In genomic region chr3:151011427-151011826, GRCh38 we compare ENCODE assay signal across 14 cellular contexts. TPM values are rescaled to one million over a fixed set of nuclear protein-coding genes. Genes with fewer than 3 reads are reported as not detected.
DNase-seq lines count a peak whose midpoint lies in the region; ATAC-seq and TF ChIP-seq lines count a peak whose summit lies in the region.
"Had no signal": no experiment of that assay in that cellular context is flagged by ENCODE, and none has a peak within 500 bp of the region (broad histone marks: within the 10 kb centered on the region; RNA-seq: fewer than 3 reads in every experiment).

No MANE protein-coding gene starts in this region.

- CTCF ChIA-PET in PC-3 (lab: Charles Lee), result interaction anchor here (0.6 to 0.7 kb wide), 2 partner anchors 12 to 167 kb away, joined by 3 read pairs; no protein-coding TSS in a partner anchor

- no peak overlapping the region for H2AFZ ChIP-seq in PC-3 (ENCODE audit: low read length)

- no peak overlapping the region for H3K27ac ChIP-seq in BLaER1
- no peak overlapping the region for H3K27ac ChIP-seq in PC-3 (ENCODE audit: low read length)
- H3K27ac ChIP-seq: HL-60 had no signal

- BruUV-seq in PC-3 (replicated peaks; lab: Mats Ljungman, UMichigan), result no TSS peak

- no peaks in the 10 kb centered on the region for H3K27me3 ChIP-seq in BLaER1
- H3K27me3 ChIP-seq in MG63, result peaks cover 5% of the 10 kb centered on the region
- H3K27me3 ChIP-seq in PC-3 (ENCODE audit: low read length), result peaks cover 72% of the 10 kb centered on the region

- no peaks in the 10 kb centered on the region for H3K36me3 ChIP-seq in BLaER1
- no peaks in the 10 kb centered on the region for H3K36me3 ChIP-seq in MG63
- H3K36me3 ChIP-seq in PC-3 (ENCODE audit: low read depth, low read length), result no peaks in the 10 kb centered on the region

- no peaks in the 10 kb centered on the region for H3F3A ChIP-seq in PC-3 (ENCODE audit: low read length, unreplicated experiment)

- POLR2A ChIA-PET in PC-3 (lab: Charles Lee; ENCODE audit: unreplicated experiment), result interaction anchor here (0.6 to 0.7 kb wide), 2 partner anchors 55 to 289 kb away, joined by 4 to 12 read pairs; no protein-coding TSS in a partner anchor

- 0 out of 2 replicates have a peak, but pooled peaks have one; percentile 15 for ATAC-seq in PC-3
- ATAC-seq in GM21526 (IDR thresholded peaks at IDR 0.05; ENCODE audit: low FRiP score, unreplicated experiment), result no peak

- intact Hi-C loops in PC-3 (cut with micrococcal nuclease), result no loop called here

- no peak for TF ChIP-seq CTCF in PC-3 (conservative IDR thresholded peaks at IDR 0.05; ENCODE audit: low read depth, low read length)
- no peak for TF ChIP-seq CTCF in foreskin fibroblast (IDR thresholded peaks at IDR 0.05; ENCODE audit: low read depth, low read length)

- H4K20me1 ChIP-seq in BLaER1 (no peaks in the 10 kb centered on the region), PC-3 (ENCODE audit: low read length) (no peaks in the 10 kb centered on the region)

- DNase-seq in MG63 (peak; percentile 17), PC-3 (peak; percentile 40), foreskin fibroblast (peak; percentile 47 to 74), NOMO-1 (lab: John Stamatoyannopoulos, UW; ENCODE audit: unreplicated experiment in 2 of 2) (no peak)
- no peak for DNase-seq in activated CD8-positive, alpha-beta memory T cell treated with anti-CD3 and anti-CD28 coated beads, Interleukin-2, amount 50 U/mL, for 4 hours
- no peak for DNase-seq in activated CD4-positive, alpha-beta T cell treated with anti-CD3 and anti-CD28 coated beads, Interleukin-2, amount 50 U/mL, for 4 hours
- DNase-seq: caudate nucleus, NCI-H2029, posterior cingulate gyrus had no signal

- H3K4me2 ChIP-seq in BLaER1 (peak overlapping the region; percentile 34), PC-3 (ENCODE audit: low read length) (no peak overlapping the region)

- H3K79me2 ChIP-seq in PC-3 (ENCODE audit: low read length), result no peaks in the 10 kb centered on the region

- H3K9ac ChIP-seq in BLaER1 (no peak overlapping the region), PC-3 (ENCODE audit: low read length) (no peak overlapping the region)

- H3K4me1 ChIP-seq in BLaER1 (peaks cover 21% of the 10 kb centered on the region), PC-3 (ENCODE audit: insufficient read depth, low read length) (no peaks in the 10 kb centered on the region)

- no peak overlapping the region for H3K4me3 ChIP-seq in BLaER1
- H3K4me3 ChIP-seq in MG63, result no peak overlapping the region
- H3K4me3 ChIP-seq in PC-3 (ENCODE audit: low read length), result no peak overlapping the region
- H3K4me3 ChIP-seq in foreskin fibroblast (ENCODE audit: low read depth in 1 of 2, low read length in 2 of 2), result no peak overlapping the region
- H3K4me3 ChIP-seq: lung had no signal

- no peaks in the 10 kb centered on the region for H3K9me3 ChIP-seq in BLaER1
- H3K9me3 ChIP-seq in MG63, result no peaks in the 10 kb centered on the region
- H3K9me3 ChIP-seq in PC-3 (ENCODE audit: low read length), result no peaks in the 10 kb centered on the region

- H3K9me2 ChIP-seq in PC-3 (replicated peaks; ENCODE audit: low read length), result no peaks in the 10 kb centered on the region

RNA-seq across cellular contexts. Expression of gene CLRN1, which starts 38.9 kb away (rescaled TPM):
- total RNA-seq in MG63 (2014; rRNA removed; shearing (Covaris generic); ENCODE audit: low replicate concordance), result not detected in 2 replicates
- not detected in 2 replicates for total RNA-seq in PC-3 (2014; rRNA removed)
- total RNA-seq: activated T-helper 1 cell treated with anti-CD3 and anti-CD28 coated beads, Interleukin-12 subunit alpha, Interleukin-12 subunit beta, Interleukin-2, Interleukin-4 antibody, amounts not matched to agents 30 ng/mL and 10 ng/mL and 1 ng/mL, durations not matched to agents 14 hours and 24 hours and 36 hours; lung had no signal

Comparison
In these comparisons a context has a peak if more than half of its experiments do, and no peak if none do; other contexts are left out.
1. DNase-seq: peak in MG63 (single experiment), PC-3 (single experiment) and foreskin fibroblast (2 of 2); none in activated CD8-positive, alpha-beta memory T cell treated with anti-CD3 and anti-CD28 coated beads, Interleukin-2, amount 50 U/mL, for 4 hours (single experiment), activated CD4-positive, alpha-beta T cell treated with anti-CD3 and anti-CD28 coated beads, Interleukin-2, amount 50 U/mL, for 4 hours (0 of 2) and NOMO-1 (0 of 2).